ENCODE assay signal across 6 cellular contexts in the genomic region with DNA sequence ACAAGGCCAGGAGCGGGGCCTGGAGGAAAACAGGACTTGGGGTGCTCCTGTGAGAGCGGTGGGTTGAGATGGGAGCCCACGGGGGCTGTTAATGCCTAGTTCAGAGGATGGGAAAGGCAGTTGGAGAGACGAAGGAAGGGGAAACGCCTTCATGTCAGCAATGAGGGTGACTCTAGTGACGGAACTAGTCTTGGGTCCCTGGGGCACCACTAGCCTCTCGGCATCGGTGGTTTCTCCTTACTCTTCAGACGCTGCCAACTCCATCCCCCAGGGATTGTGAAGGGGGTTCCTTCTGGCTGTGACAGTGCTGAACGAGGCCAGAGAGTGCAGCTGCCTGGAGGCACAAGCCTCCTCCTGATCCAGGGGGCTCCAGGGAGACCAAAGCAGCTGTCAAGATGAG. TPM values are rescaled to one million over a fixed set of nuclear protein-coding genes. Genes with fewer than 3 reads are reported as not detected.
DNase-seq lines count a peak whose midpoint lies in the region; ATAC-seq and TF ChIP-seq lines count a peak whose summit lies in the region.

No MANE protein-coding gene starts in this region.

- peak overlapping the region; percentile 96 to 98 (median 98) for H3K27ac ChIP-seq in stomach

- no peak for ATAC-seq in HG03045 (IDR thresholded peaks at IDR 0.05; ENCODE audit: unreplicated experiment)

- H3K9me3 ChIP-seq in stomach: no peaks in the 10 kb centered on the region

- DNase-seq in NCI-H2107 treated with DMSO at 0.1 percent for 48 hours (lab: John Stamatoyannopoulos, UW; ENCODE audit: unreplicated experiment): peak; percentile 16
- no peak for DNase-seq in NCI-H2107 (lab: John Stamatoyannopoulos, UW)
- no peak for DNase-seq in fibroblast of mammary gland (ENCODE audit: low read depth)
- no peak for DNase-seq in stomach
- no peak for DNase-seq in KBM-7

- H3K4me3 ChIP-seq in fibroblast of mammary gland (ENCODE audit: control insufficient read depth, low read depth, low read length) (peak overlapping the region; percentile 74), stomach (peak overlapping the region; percentile 82 to 99 (median 96))

- in situ Hi-C loops in KBM-7 (cut with MboI; ENCODE audit: low pct_unique_long_range_greater_than_20kb, low sequenced_read_pairs): no loop called here

- no peak for TF ChIP-seq POLR2A in stomach (IDR thresholded peaks at IDR 0.05)

- no peak for TF ChIP-seq EP300 in stomach (IDR thresholded peaks at IDR 0.05)

- intact Hi-C loops in stomach (cut with DNase I; ENCODE audit: low total_unique reads): no loop called here

- TF ChIP-seq CTCF in fibroblast of mammary gland (conservative IDR thresholded peaks at IDR 0.05; ENCODE audit: control insufficient read depth, insufficient read depth, low read depth, low read length): no peak
- no peak for TF ChIP-seq CTCF in stomach (IDR thresholded peaks at IDR 0.05)

- no peaks in the 10 kb centered on the region for H3K27me3 ChIP-seq in stomach

- peaks cover 21 to 37% (median 33%) of the 10 kb centered on the region in 4 donors for H3K4me1 ChIP-seq in stomach

- WGBS in stomach, 5 donors: 4 to 7% (median 7%) methylated on average over 10 of the region's 10 CpGs

- peaks cover 0 to 27% (median 22%) of the 10 kb centered on the region in 4 donors for H3K36me3 ChIP-seq in stomach

RNA-seq across cellular contexts. Expression of gene CAMTA2, which starts 0.7 kb away (rescaled TPM):
- 100 to 1,000 TPM in 2 of 5 donors, 10 to 100 TPM in 2, 1 to 10 TPM in 1; 8.1 to 202 (median 82.1) TPM for total RNA-seq in stomach
- 10 to 100 TPM; 28.0 to 52.7 (median 41.4) TPM for polyA plus RNA-seq in stomach

RNA-seq across cellular contexts. Expression of gene INCA1, which starts 9.2 kb away (rescaled TPM):
- total RNA-seq in stomach: 1 to 10 TPM in 2 of 5 donors, not detected in 3; 1.3 to 6.1 TPM
- polyA plus RNA-seq in stomach: 1 to 10 TPM; 1.4 to 2.7 (median 1.6) TPM

RNA-seq across cellular contexts. Expression of gene KIF1C, which starts 9.6 kb away (rescaled TPM):
- 100 to 1,000 TPM in 2 of 5 donors, 10 to 100 TPM in 3; 47.5 to 334 (median 94.8) TPM for total RNA-seq in stomach
- 100 to 1,000 TPM in 1 of 3 donors, 10 to 100 TPM in 2; 33.4 to 130 (median 70.3) TPM for polyA plus RNA-seq in stomach

RNA-seq across cellular contexts. Expression of gene SPAG7, which starts 20.6 kb away (rescaled TPM):
- total RNA-seq in stomach: 100 to 1,000 TPM in 1 of 5 donors, 10 to 100 TPM in 4; 17.5 to 133 (median 51.8) TPM
- polyA plus RNA-seq in stomach: 10 to 100 TPM; 76.4 to 85.8 (median 78.5) TPM

RNA-seq across cellular contexts. Expression of gene ENO3, which starts 37.2 kb away (rescaled TPM):
- total RNA-seq in stomach: 10 to 100 TPM in 1 of 5 donors, 1 to 10 TPM in 3, not detected in 1; 1.8 to 12.1 (median 5.8) TPM
- polyA plus RNA-seq in stomach: 10 to 100 TPM in 1 of 3 donors, 1 to 10 TPM in 2; 6.6 to 11.3 (median 10.0) TPM
